ENCODE assay signal across 1 cellular context in the genomic region with DNA sequence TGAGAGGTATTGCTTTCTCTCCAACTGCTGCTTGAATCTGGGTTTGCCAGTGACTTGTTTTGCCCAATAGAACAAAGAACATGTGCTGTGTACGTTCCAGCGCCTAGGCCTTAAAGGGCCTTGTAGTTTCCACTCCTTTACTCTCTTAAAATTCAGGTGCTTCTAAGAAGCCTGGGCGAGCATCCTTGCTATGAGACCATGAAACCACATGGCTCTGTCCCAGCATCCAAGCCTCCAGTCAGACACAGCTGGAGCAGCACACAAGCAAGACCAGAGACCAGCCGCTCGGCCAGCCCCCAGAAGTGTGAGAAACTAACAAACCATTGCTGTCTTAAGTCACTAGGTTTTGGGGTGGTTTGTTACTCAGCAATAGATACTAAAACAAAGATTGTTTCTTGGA.
TF ChIP-seq lines count a peak whose summit lies in the region.

No MANE protein-coding gene starts in this region.

TF ChIP-seq in IMR-90, 13 proteins besides CTCF, POLR2A, EP300 and RAD21 (continued from another document):
- no peak for TF ChIP-seq NFE2L2 (IDR thresholded peaks at IDR 0.05; ENCODE audit: low read depth, low read length)
- no peak for TF ChIP-seq CEBPB (IDR thresholded peaks at IDR 0.05; ENCODE audit: low read depth, low read length)
- TF ChIP-seq RCOR1 (IDR thresholded peaks at IDR 0.05; ENCODE audit: insufficient replicate concordance, low read length), result no peak
- TF ChIP-seq, protein P1, sequence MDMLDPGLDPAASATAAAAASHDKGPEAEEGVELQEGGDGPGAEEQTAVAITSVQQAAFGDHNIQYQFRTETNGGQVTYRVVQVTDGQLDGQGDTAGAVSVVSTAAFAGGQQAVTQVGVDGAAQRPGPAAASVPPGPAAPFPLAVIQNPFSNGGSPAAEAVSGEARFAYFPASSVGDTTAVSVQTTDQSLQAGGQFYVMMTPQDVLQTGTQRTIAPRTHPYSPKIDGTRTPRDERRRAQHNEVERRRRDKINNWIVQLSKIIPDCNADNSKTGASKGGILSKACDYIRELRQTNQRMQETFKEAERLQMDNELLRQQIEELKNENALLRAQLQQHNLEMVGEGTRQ (IDR thresholded peaks at IDR 0.05; ENCODE audit: low read depth, low read length), result no peak
- TF ChIP-seq MAZ (IDR thresholded peaks at IDR 0.05; ENCODE audit: borderline replicate concordance, low read depth, low read length), result no peak
- TF ChIP-seq, protein P2, sequence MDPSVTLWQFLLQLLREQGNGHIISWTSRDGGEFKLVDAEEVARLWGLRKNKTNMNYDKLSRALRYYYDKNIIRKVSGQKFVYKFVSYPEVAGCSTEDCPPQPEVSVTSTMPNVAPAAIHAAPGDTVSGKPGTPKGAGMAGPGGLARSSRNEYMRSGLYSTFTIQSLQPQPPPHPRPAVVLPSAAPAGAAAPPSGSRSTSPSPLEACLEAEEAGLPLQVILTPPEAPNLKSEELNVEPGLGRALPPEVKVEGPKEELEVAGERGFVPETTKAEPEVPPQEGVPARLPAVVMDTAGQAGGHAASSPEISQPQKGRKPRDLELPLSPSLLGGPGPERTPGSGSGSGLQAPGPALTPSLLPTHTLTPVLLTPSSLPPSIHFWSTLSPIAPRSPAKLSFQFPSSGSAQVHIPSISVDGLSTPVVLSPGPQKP (IDR thresholded peaks at IDR 0.05; ENCODE audit: borderline replicate concordance, low read depth, low read length), result no peak
- no peak for TF ChIP-seq RFX5 (IDR thresholded peaks at IDR 0.05; ENCODE audit: low read depth, low read length)
- TF ChIP-seq FOS (IDR thresholded peaks at IDR 0.05; ENCODE audit: low read depth, low read length), result no peak
TF ChIP-seq in IMR-90: peak in this region for 0.
